Comparison of ENCODE assay signal across 6 cellular contexts in the genomic region with DNA sequence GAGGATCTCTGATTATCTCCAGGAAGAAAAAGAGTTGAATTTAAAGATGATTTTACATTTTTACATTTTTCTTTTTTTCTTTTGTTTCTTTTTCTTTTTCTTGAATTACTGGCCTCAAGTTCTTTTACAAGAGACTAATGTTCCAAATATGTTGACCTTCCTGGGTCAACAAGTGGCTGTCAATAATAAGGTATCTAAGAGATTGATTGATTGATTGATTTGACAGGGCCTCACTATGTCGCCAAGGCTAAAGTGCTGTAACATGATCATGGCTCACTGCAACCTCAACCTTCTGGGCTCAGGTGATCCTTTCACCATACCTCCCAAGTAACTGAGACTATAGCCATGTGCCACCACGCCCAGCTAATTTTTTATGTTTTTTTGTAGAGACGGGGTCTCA.
"Had no signal": no experiment of that assay in that cellular context is flagged by ENCODE, and none has a peak within 500 bp of the region (broad histone marks: within the 10 kb centered on the region; RNA-seq: fewer than 3 reads in every experiment).

No MANE protein-coding gene starts in this region.

- H3K9ac ChIP-seq: KMS-11 had no signal

- FAIRE-seq: HTR-8/SVneo had no signal

- H3K27ac ChIP-seq: HL-60, KMS-11 had no signal

- DNase-seq: IMR-90, KBM-7, KG1 had no signal

- H3K4me2 ChIP-seq: KMS-11 had no signal
